ENCODE assay signal across 15 cellular contexts in genomic region chr1:163307479-163308171, GRCh38. TPM values are rescaled to one million over a fixed set of nuclear protein-coding genes. Genes with fewer than 3 reads are reported as not detected.
DNase-seq lines count a peak whose midpoint lies in the region; ATAC-seq, FAIRE-seq and TF ChIP-seq lines count a peak whose summit lies in the region.
"Had no signal": no experiment of that assay in that cellular context is flagged by ENCODE, and none has a peak within 500 bp of the region (broad histone marks: within the 10 kb centered on the region; RNA-seq: fewer than 3 reads in every experiment).

No MANE protein-coding gene starts in this region.

- H3K4me2 ChIP-seq in IMR-90 (ENCODE audit: low read depth, low read length) (peak overlapping the region; percentile 71; the same call in 1 of the 2 replicates), GM12878 (ENCODE audit: control insufficient read depth, insufficient read depth) (no peak overlapping the region)

- H3K4me1 ChIP-seq in IMR-90 (ENCODE audit: control insufficient read depth, insufficient read depth, low read length): peaks cover 3% of the 10 kb centered on the region; the same call in 1 of the 2 replicates
- H3K4me1 ChIP-seq in GM12878 (ENCODE audit: control insufficient read depth, insufficient read depth, low read length): no peaks in the 10 kb centered on the region
- no peaks in the 10 kb centered on the region for H3K4me1 ChIP-seq in esophagus muscularis mucosa
- H3K4me1 ChIP-seq: transverse colon had no signal

- no peak overlapping the region; the same call in 1 of the 2 replicates for H3K14ac ChIP-seq in IMR-90 (replicated peaks; ENCODE audit: low read depth, low read length)

- H2AK5ac ChIP-seq in IMR-90 (ENCODE audit: low read depth, low read length): no peak overlapping the region

- H4K20me1 ChIP-seq in IMR-90 (ENCODE audit: insufficient read depth, low read length) (no peaks in the 10 kb centered on the region), GM12878 (ENCODE audit: control insufficient read depth, insufficient read depth) (no peaks in the 10 kb centered on the region)

- peak overlapping the region; percentile 90 for H2BK5ac ChIP-seq in IMR-90 (ENCODE audit: low read depth, low read length, poor library complexity, severe bottlenecking)

- H4K91ac ChIP-seq in IMR-90 (ENCODE audit: insufficient read depth, low read depth, low read length): peak overlapping the region; percentile 49; the same call in 1 of the 2 replicates

- no peaks in the 10 kb centered on the region; the same call in 1 of the 2 replicates for H3K9me1 ChIP-seq in IMR-90 (ENCODE audit: insufficient read depth, low read length)

- no peak overlapping the region for H3K4me3 Mint-ChIP-seq in activated naive CD4-positive, alpha-beta T cell treated with anti-CD3 and anti-CD28 coated beads for 36 hours
- H3K4me3 Mint-ChIP-seq: dendritic cell treated with granulocyte-macrophage colony-stimulating factor and Interleukin-4, amounts not matched to agents 40 ng/mL and 50 ng/mL, for 4 days had no signal

- SMC1A ChIA-PET in GM12878 (lab: Charles Lee; ENCODE audit: uncharacterized antibody, unreplicated experiment): no interaction called here

- H3K79me2 ChIP-seq in GM12878 (ENCODE audit: control insufficient read depth, insufficient read depth, low read length): no peaks in the 10 kb centered on the region

- BruUV-seq in IMR-90 (replicated peaks; lab: Mats Ljungman, UMichigan) (no TSS peak), GM12878 (replicated peaks; lab: Mats Ljungman, UMichigan) (no TSS peak)

- no peak for TF ChIP-seq POLR2A in IMR-90 (IDR thresholded peaks at IDR 0.05; ENCODE audit: low read depth, low read length)
- no peak for TF ChIP-seq POLR2A in GM12878 (IDR thresholded peaks at IDR 0.05; ENCODE audit: low read depth, low read length)
- TF ChIP-seq POLR2A in esophagus muscularis mucosa (IDR thresholded peaks at IDR 0.05; ENCODE audit: low read depth): no peak

- 0 out of 2 replicates have a peak overlapping the region, but pooled peaks have one; percentile 3 for H3K23ac ChIP-seq in IMR-90 (ENCODE audit: low read depth, low read length)

- H3K9me3 ChIP-seq in IMR-90 (ENCODE audit: control insufficient read depth, insufficient read depth, low read length) (no peaks in the 10 kb centered on the region), GM12878 (replicated peaks; ENCODE audit: control insufficient read depth, insufficient read depth, low read length) (no peaks in the 10 kb centered on the region), esophagus muscularis mucosa (no peaks in the 10 kb centered on the region)
- H3K9me3 ChIP-seq: transverse colon had no signal

- H3K36me3 ChIP-seq in IMR-90 (ENCODE audit: control insufficient read depth, insufficient read depth, low read length) (0 out of 2 replicates have a peak, but pooled peaks cover 1% of the 10 kb centered on the region), GM12878 (ENCODE audit: control insufficient read depth in 2 of 2, insufficient read depth in 2 of 2, low read length in 1 of 2) (peaks cover 0 to 3% of the 10 kb centered on the region in 2 experiments; a peak in 1 of 4 replicates), esophagus muscularis mucosa (peaks cover 0 to 20% (median 2%) of the 10 kb centered on the region in 4 donors)
- H3K36me3 ChIP-seq: transverse colon had no signal

- H3K4me3 ChIP-seq in IMR-90 (ENCODE audit: insufficient read depth, low read depth, low read length) (no peak overlapping the region), GM12878 (no peak overlapping the region), esophagus muscularis mucosa (no peak overlapping the region)
- H3K4me3 ChIP-seq: transverse colon had no signal

- H4K8ac ChIP-seq in IMR-90 (ENCODE audit: low read depth in 2 of 2, low read length in 2 of 2): peak overlapping the region; percentile 43 to 65; a peak in 3 of 4 replicates

- no peak for TF ChIP-seq CTCF in AG09319 (IDR thresholded peaks at IDR 0.05; ENCODE audit: low read depth, low read length)
- no peak for TF ChIP-seq CTCF in IMR-90 (conservative IDR thresholded peaks at IDR 0.05; ENCODE audit: low read depth, low read length)
- no peak for TF ChIP-seq CTCF in GM12878 (IDR thresholded peaks at IDR 0.05 in 2 of 3, conservative IDR thresholded peaks at IDR 0.05 in 1 of 3; ENCODE audit: control insufficient read depth in 2 of 3, extremely low read depth in 1 of 3, insufficient read depth in 1 of 3, low read depth in 3 of 3, low read length in 3 of 3)
- no peak for TF ChIP-seq CTCF in esophagus muscularis mucosa (IDR thresholded peaks at IDR 0.05)

- H3K4me1 Mint-ChIP-seq in activated naive CD4-positive, alpha-beta T cell treated with anti-CD3 and anti-CD28 coated beads for 36 hours (ENCODE audit: low read depth): peaks cover 3% of the 10 kb centered on the region

- FAIRE-seq in GM12878 (lab: Jason Lieb, UNC): peak; percentile 41

- RAD21 ChIA-PET in GM12878 (lab: Charles Lee; ENCODE audit: unreplicated experiment): interaction anchor here (0.6 to 1.4 kb wide), 2 partner anchors 8 to 70 kb away, joined by 3 read pairs; no protein-coding TSS in a partner anchor

- H2BK120ac ChIP-seq in IMR-90 (ENCODE audit: low read depth, low read length): peak overlapping the region; percentile 88

- H3K4ac ChIP-seq in IMR-90 (ENCODE audit: low read depth, low read length): peak overlapping the region; percentile 68; the same call in 1 of the 2 replicates

- intact Hi-C loops in IMR-90 (cut with micrococcal nuclease): no loop called here
- intact Hi-C loops in GM12878 (cut with micrococcal nuclease; ENCODE audit: unreplicated experiment): no loop called here
- intact Hi-C loops in esophagus muscularis mucosa (cut with DNase I): no loop called here
- intact Hi-C loops in activated naive CD4-positive, alpha-beta T cell treated with anti-CD3 and anti-CD28 coated beads for 36 hours (cut with micrococcal nuclease): no loop called here

- POLR2A ChIA-PET in IMR-90 (lab: Charles Lee; ENCODE audit: unreplicated experiment): no interaction called here
- POLR2A ChIA-PET in GM12878 (lab: Charles Lee): no interaction called here

- H3K9me3 Mint-ChIP-seq in activated naive CD4-positive, alpha-beta T cell treated with anti-CD3 and anti-CD28 coated beads for 36 hours: no peaks in the 10 kb centered on the region
- H3K9me3 Mint-ChIP-seq: dendritic cell treated with granulocyte-macrophage colony-stimulating factor and Interleukin-4, amounts not matched to agents 40 ng/mL and 50 ng/mL, for 4 days had no signal

- peak; percentile 89 for ATAC-seq in IMR-90 (ENCODE audit: low read depth)
- ATAC-seq in GM12878: no peak
- ATAC-seq in GM21723 (IDR thresholded peaks at IDR 0.05; ENCODE audit: unreplicated experiment): no peak
- ATAC-seq in GM21576 (IDR thresholded peaks at IDR 0.05; ENCODE audit: unreplicated experiment): no peak

- 0 out of 4 replicates have a peak, but pooled peaks cover 0 to 2% of the 10 kb centered on the region in 2 experiments for H3K79me1 ChIP-seq in IMR-90 (ENCODE audit: low read depth in 1 of 2, low read length in 2 of 2)

- no peak for TF ChIP-seq EP300 in GM12878 (IDR thresholded peaks at IDR 0.05; ENCODE audit: borderline replicate concordance in 1 of 2, control insufficient read depth in 1 of 2, low read depth in 2 of 2, low read length in 2 of 2)
- TF ChIP-seq EP300 in esophagus muscularis mucosa (IDR thresholded peaks at IDR 0.05): no peak

- H3K27me3 Mint-ChIP-seq in activated naive CD4-positive, alpha-beta T cell treated with anti-CD3 and anti-CD28 coated beads for 36 hours (ENCODE audit: low read depth): no peaks in the 10 kb centered on the region
- H3K27me3 Mint-ChIP-seq: dendritic cell treated with granulocyte-macrophage colony-stimulating factor and Interleukin-4, amounts not matched to agents 40 ng/mL and 50 ng/mL, for 4 days had no signal

- no peak overlapping the region for H2AK9ac ChIP-seq in IMR-90 (replicated peaks; ENCODE audit: low read depth, low read length, poor library complexity)

- H3K27ac Mint-ChIP-seq in activated naive CD4-positive, alpha-beta T cell treated with anti-CD3 and anti-CD28 coated beads for 36 hours: no peak overlapping the region
- H3K27ac Mint-ChIP-seq: dendritic cell treated with granulocyte-macrophage colony-stimulating factor and Interleukin-4, amounts not matched to agents 40 ng/mL and 50 ng/mL, for 4 days had no signal

- no peak overlapping the region for H2BK15ac ChIP-seq in IMR-90 (ENCODE audit: low read depth, low read length)

- in situ Hi-C loops in IMR-90 (cut with MboI; ENCODE audit: low sequenced_read_pairs) (loop anchor here (5.0 to 10.0 kb wide), 2 partner anchors 123 to 455 kb away; no protein-coding TSS in a partner anchor), GM12878 (cut with MboI) (no loop called here)

- no peak overlapping the region for H2AFZ ChIP-seq in IMR-90 (replicated peaks; ENCODE audit: low read length, poor library complexity)
- H2AFZ ChIP-seq in GM12878 (ENCODE audit: control insufficient read depth, low read depth, low read length): no peak overlapping the region

- H3K56ac ChIP-seq in IMR-90 (ENCODE audit: extremely low read depth, insufficient read depth, low read length): peak overlapping the region; percentile 14; the same call in 1 of the 2 replicates

- dilution Hi-C loops in IMR-90 (cut with HindIII; ENCODE audit: low sequenced_read_pairs, unreplicated experiment): loop anchor here (25.0 kb wide), 1 partner anchor 445 kb away; the partner anchor contains the start of gene CCDC190

- H3K27me3 ChIP-seq in IMR-90 (ENCODE audit: control insufficient read depth, insufficient read depth, low read length) (no peaks in the 10 kb centered on the region), GM12878 (replicated peaks in 1 of 2; ENCODE audit: control insufficient read depth in 2 of 2, insufficient read depth in 2 of 2, low read length in 1 of 2) (no peaks in the 10 kb centered on the region), esophagus muscularis mucosa (no peaks in the 10 kb centered on the region)
- H3K27me3 ChIP-seq: transverse colon had no signal

- TF ChIP-seq RAD21 in IMR-90 (IDR thresholded peaks at IDR 0.05; ENCODE audit: low read length) (no peak), GM12878 (IDR thresholded peaks at IDR 0.05; ENCODE audit: insufficient read depth, low read depth, low read length) (no peak)

- peak; percentile 22 for DNase-seq in AG09319 (ENCODE audit: extremely low read depth, low read depth)
- DNase-seq in IMR-90: peak; percentile 88
- no peak for DNase-seq in GM12878 (ENCODE audit: low read depth, low spot score)
- DNase-seq in kidney tubule cell (ENCODE audit: low spot score): peak; percentile 89
- DNase-seq in esophagus muscularis mucosa (ENCODE audit: extremely low spot score): no peak
- DNase-seq in activated naive CD4-positive, alpha-beta T cell treated with anti-CD3 and anti-CD28 coated beads for 36 hours: no peak
- DNase-seq: activated CD4-positive, CD25-positive, alpha-beta regulatory T cell treated with anti-CD3 and anti-CD28 coated beads, Interleukin-2, amount 50 U/mL, for 72 hours; NCI-H1048; NCI-H2227 treated with DMSO at 0.1 percent for 48 hours; stimulated activated CD4-positive, alpha-beta T cell treated with anti-CD3 and anti-CD28 coated beads, Interleukin-15, amount 100 ng/mL, for 24 hours; transverse colon had no signal

- CTCF ChIA-PET in IMR-90 (lab: Yijun Ruan, JAX): interaction anchor here (0.6 kb wide), 1 partner anchor 689 kb away, joined by 4 read pairs; no protein-coding TSS in a partner anchor
- CTCF ChIA-PET in GM12878 (lab: Yijun Ruan, JAX): no interaction called here
- CTCF ChIA-PET in activated naive CD4-positive, alpha-beta T cell treated with anti-CD3 and anti-CD28 coated beads for 36 hours (lab: Charles Lee): no interaction called here

- H3K36me3 Mint-ChIP-seq in activated naive CD4-positive, alpha-beta T cell treated with anti-CD3 and anti-CD28 coated beads for 36 hours (ENCODE audit: low read depth): peaks cover 36% of the 10 kb centered on the region

- H3K27ac ChIP-seq in IMR-90 (ENCODE audit: insufficient read depth, low read length) (peak overlapping the region; percentile 25; the same call in 1 of the 2 replicates), GM12878 (ENCODE audit: control insufficient read depth, insufficient read depth) (no peak overlapping the region), esophagus muscularis mucosa (replicated peaks in 1 of 4) (no peak overlapping the region)
- H3K27ac ChIP-seq: C4-2B, transverse colon had no signal

- WGBS in IMR-90 (ENCODE audit: extremely low coverage in 2 of 2, insufficient read length in 1 of 2), 2 experiments: no CpG with 5 or more reads among the region's 5 CpGs
- WGBS in GM12878 (ENCODE audit: insufficient coverage, insufficient replicate concordance, low lambda C conversion rate, missing lambda C conversion rate): 64% methylated on average over 5 of the region's 5 CpGs
- WGBS in esophagus muscularis mucosa: 93% methylated on average over 5 of the region's 5 CpGs

- peak overlapping the region; percentile 76 for H2BK20ac ChIP-seq in IMR-90 (ENCODE audit: low read depth, low read length)

- peak overlapping the region; percentile 94; the same call in 1 of the 2 replicates for H3K18ac ChIP-seq in IMR-90 (ENCODE audit: low read depth, low read length)

- H4K5ac ChIP-seq in IMR-90 (ENCODE audit: low read depth, low read length): peak overlapping the region; percentile 39; the same call in 1 of the 2 replicates

- H3K9ac ChIP-seq in IMR-90 (ENCODE audit: low read depth, low read length) (no peak overlapping the region), GM12878 (ENCODE audit: control insufficient read depth, insufficient read depth, low read length) (no peak overlapping the region)

RNA-seq across cellular contexts. Expression of gene NUF2, which starts 14.1 kb away (rescaled TPM):
- total RNA-seq in IMR-90 (2012; rRNA removed): 18.5 and 23.6 TPM in 2 replicates
- polyA plus RNA-seq in IMR-90 (2012; rRNA removed): 10.5 and 13.0 TPM in 2 replicates
- 3.1 and 3.5 TPM in 2 replicates for polyA plus RNA-seq in IMR-90 (2012; cell fraction: cytosol; rRNA removed)
- 7.5 and 25.2 TPM in 2 replicates for polyA plus RNA-seq in IMR-90 (2012; cell fraction: nucleus; rRNA removed; ENCODE audit: low replicate concordance)
- total RNA-seq in GM12878 (2013; cell fraction: nucleolus; rRNA removed): 61.9 and 68.9 TPM in 2 replicates
- total RNA-seq in GM12878 (2014; rRNA removed): 36.6 and 49.6 TPM in 2 replicates
- 58.0 and 59.3 TPM in 2 replicates for total RNA-seq in GM12878 (2014; rRNA removed; fragmentation: Illumina TruSeq; extraction: Trizol)
- total RNA-seq in GM12878 (2021): 33.7 and 37.1 TPM in 2 replicates
- polyA plus RNA-seq in GM12878 (2011; ENCODE audit: low read depth): 8.7 TPM
- 57.0 and 96.8 TPM in 2 replicates for polyA plus RNA-seq in GM12878 (2011; rRNA removed)
- polyA plus RNA-seq in GM12878 (2011; cell fraction: cytosol; rRNA removed): 18.2 and 19.6 TPM in 2 replicates
- polyA plus RNA-seq in GM12878 (2011; cell fraction: nucleus; rRNA removed): 54.1 and 62.5 TPM in 2 replicates
- 18.0 and 25.4 TPM in 2 replicates for polyA plus RNA-seq in GM12878 (2012)
- 60.4 and 74.3 TPM in 2 replicates for polyA plus RNA-seq in GM12878 (2014; fragmentation: Illumina TruSeq; extraction: Trizol)
- 10 to 100 TPM; 27.4 to 34.1 TPM for polyA plus RNA-seq in GM12878 (2014; fragmentation: Nextera tagmentation; extraction: Ambion mirVana)
- 32.1 and 43.3 TPM in 2 replicates for polyA plus RNA-seq in GM12878 (2014; rRNA removed)
- polyA plus RNA-seq in GM12878 (2016; fragmentation: Nextera tagmentation; extraction: Ambion mirVana): 10 to 100 TPM; 54.9 to 62.6 TPM
- polyA minus RNA-seq in GM12878 (2011; rRNA and poly(A)+ RNA removed): 19.9 and 25.1 TPM in 2 replicates
- polyA minus RNA-seq in GM12878 (2011; cell fraction: cytosol; rRNA and poly(A)+ RNA removed): 8.3 and 9.9 TPM in 2 replicates
- 33.7 and 34.3 TPM in 2 replicates for polyA minus RNA-seq in GM12878 (2011; cell fraction: nucleus; rRNA and poly(A)+ RNA removed)
- under 1 TPM in 1 of 4 donors, not detected in 3; 0.52 TPM for total RNA-seq in esophagus muscularis mucosa
- 10 to 100 TPM; 63.0 to 69.0 TPM for total RNA-seq in activated naive CD4-positive, alpha-beta T cell treated with anti-CD3 and anti-CD28 coated beads for 36 hours

Comparison
In these comparisons a context has a peak if more than half of its experiments do, and no peak if none do; other contexts are left out.
1. DNase-seq: peak in AG09319 (single experiment), IMR-90 (single experiment) and kidney tubule cell (single experiment); none in GM12878 (single experiment), esophagus muscularis mucosa (single experiment) and activated naive CD4-positive, alpha-beta T cell treated with anti-CD3 and anti-CD28 coated beads for 36 hours (single experiment).
2. RNA of gene NUF2, which starts 14.1 kb away (total RNA-seq): 63.0 to 69.0 TPM in activated naive CD4-positive, alpha-beta T cell treated with anti-CD3 and anti-CD28 coated beads for 36 hours, 33.7 to 68.9 TPM in GM12878 and 18.5 to 23.6 TPM in IMR-90; 0.52 TPM in esophagus muscularis mucosa; every median in the first group is over 10 times any median in the second.